Comparison of ENCODE assay signal across 15 cellular contexts in the genomic region with DNA sequence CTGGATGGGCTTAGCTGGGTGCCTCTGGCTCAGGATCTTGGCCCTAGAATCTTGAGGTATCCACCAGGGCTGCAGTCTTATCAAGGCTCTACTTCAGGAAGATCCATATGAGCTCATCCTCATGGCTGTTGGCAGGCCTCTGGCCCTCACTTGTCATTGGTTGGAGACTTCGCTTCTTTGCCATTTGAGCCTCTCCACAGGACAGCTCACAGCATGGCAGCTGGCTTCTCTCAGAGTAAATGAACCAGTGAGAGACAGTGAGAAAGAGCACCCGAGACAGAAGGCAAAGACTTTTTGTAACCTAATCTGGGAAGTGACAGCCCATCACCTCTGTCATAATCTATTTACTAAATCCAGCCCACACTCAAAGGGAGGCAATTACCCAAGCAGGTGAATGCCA.
"Had no signal": no experiment of that assay in that cellular context is flagged by ENCODE, and none has a peak within 500 bp of the region (broad histone marks: within the 10 kb centered on the region; RNA-seq: fewer than 3 reads in every experiment).

No MANE protein-coding gene starts in this region.

- H3K4me1 ChIP-seq: psoas muscle, right lobe of liver, tibial nerve had no signal

- H3K36me3 Mint-ChIP-seq: activated naive CD8-positive, alpha-beta T cell; natural killer cell treated with Interleukin-12 subunit alpha and Interleukin-12 subunit beta and Interleukin-15 and Interleukin-18, amount 100 ng/mL, for 72 hours; stimulated activated naive B cell treated with anti-CD40 and anti-IgM and Interleukin-4, amounts not matched to agents 10 μg/mL and 1 μg/mL and 100 μg/mL, for 72 hours had no signal

- ATAC-seq: activated CD4-positive, CD25-positive, alpha-beta regulatory T cell treated with anti-CD3 and anti-CD28 coated beads, Interleukin-2, amount 50 U/mL, for 24 hours; esophagus mucosa; natural killer cell treated with Interleukin-12 subunit alpha and Interleukin-12 subunit beta and Interleukin-15 and Interleukin-18, amount 100 ng/mL, for 72 hours; right lobe of liver; stimulated activated naive B cell treated with anti-CD40 and anti-IgM and Interleukin-4, amounts not matched to agents 10 μg/mL and 1 μg/mL and 100 μg/mL, for 72 hours had no signal

- H3K27me3 ChIP-seq: right lobe of liver, tibial nerve had no signal

- H3K27ac Mint-ChIP-seq: activated naive CD8-positive, alpha-beta T cell; natural killer cell treated with Interleukin-12 subunit alpha and Interleukin-12 subunit beta and Interleukin-15 and Interleukin-18, amount 100 ng/mL, for 72 hours; stimulated activated naive B cell treated with anti-CD40 and anti-IgM and Interleukin-4, amounts not matched to agents 10 μg/mL and 1 μg/mL and 100 μg/mL, for 72 hours; T-helper 2 cell treated with Interferon-gamma antibody and Interleukin-4, amounts not matched to agents 5 μg/mL and 100 μg/mL, for 36 hours had no signal

- H3K4me1 Mint-ChIP-seq: stimulated activated naive B cell treated with anti-CD40 and anti-IgM and Interleukin-4, amounts not matched to agents 10 μg/mL and 1 μg/mL and 100 μg/mL, for 72 hours had no signal

- H3K36me3 ChIP-seq: right lobe of liver, tibial nerve had no signal

- H3K27ac ChIP-seq: psoas muscle, right lobe of liver, tibial nerve had no signal

- H3K4me3 Mint-ChIP-seq: activated naive CD8-positive, alpha-beta T cell; natural killer cell treated with Interleukin-12 subunit alpha and Interleukin-12 subunit beta and Interleukin-15 and Interleukin-18, amount 100 ng/mL, for 72 hours; stimulated activated naive B cell treated with anti-CD40 and anti-IgM and Interleukin-4, amounts not matched to agents 10 μg/mL and 1 μg/mL and 100 μg/mL, for 72 hours; T-helper 2 cell treated with Interferon-gamma antibody and Interleukin-4, amounts not matched to agents 5 μg/mL and 100 μg/mL, for 36 hours had no signal

- H3K9me3 ChIP-seq: psoas muscle, right lobe of liver, tibial nerve had no signal

- H3K9me3 Mint-ChIP-seq: natural killer cell treated with Interleukin-12 subunit alpha and Interleukin-12 subunit beta and Interleukin-15 and Interleukin-18, amount 100 ng/mL, for 72 hours; stimulated activated naive B cell treated with anti-CD40 and anti-IgM and Interleukin-4, amounts not matched to agents 10 μg/mL and 1 μg/mL and 100 μg/mL, for 72 hours; T-helper 2 cell treated with Interferon-gamma antibody and Interleukin-4, amounts not matched to agents 5 μg/mL and 100 μg/mL, for 36 hours had no signal

- DNase-seq: activated effector memory CD4-positive, alpha-beta T cell treated with Interleukin-2 at 50 U/mL for 16 hours; activated T-cell treated with anti-CD3 and anti-CD28 coated beads, Interleukin-2, amount 50 U/mL, for 1 hour; amygdala; left cardiac atrium; psoas muscle; right lobe of liver; stimulated activated CD4-positive, alpha-beta T cell treated with anti-CD3 and anti-CD28 coated beads, Interleukin-2, amount 100 ng/mL, for 24 hours; stimulated activated naive B cell treated with anti-CD40 and anti-IgM and Interleukin-4, amounts not matched to agents 10 μg/mL and 1 μg/mL and 100 μg/mL, for 72 hours had no signal

- H3K4me3 ChIP-seq: lung, psoas muscle, right lobe of liver, tibial nerve had no signal
